Comparison of ENCODE assay signal across 14 cellular contexts in genomic region chr10:70693619-70694286, GRCh38. TPM values are rescaled to one million over a fixed set of nuclear protein-coding genes. Genes with fewer than 3 reads are reported as not detected.
DNase-seq lines count a peak whose midpoint lies in the region; ATAC-seq, FAIRE-seq and TF ChIP-seq lines count a peak whose summit lies in the region.
"Had no signal": no experiment of that assay in that cellular context is flagged by ENCODE, and none has a peak within 500 bp of the region (broad histone marks: within the 10 kb centered on the region; RNA-seq: fewer than 3 reads in every experiment).

No MANE protein-coding gene starts in this region.

- H4K20me1 ChIP-seq in astrocyte (ENCODE audit: insufficient read depth, low read length) = peaks cover 29% of the 10 kb centered on the region
- no peaks in the 10 kb centered on the region for H4K20me1 ChIP-seq in smooth muscle cell (ENCODE audit: low read depth)

- H3K4me2 ChIP-seq in astrocyte (ENCODE audit: low read length) (peak overlapping the region; percentile 48), smooth muscle cell (peak overlapping the region; percentile 33)

- DNase-seq in ELR (ENCODE audit: low read depth) (peak; percentile 34), astrocyte (ENCODE audit: low read depth) (peak; percentile 86), heart right ventricle (peak; percentile 39 to 44), smooth muscle cell (lab: John Stamatoyannopoulos, UW; ENCODE audit: unreplicated experiment) (no peak), HK-2 (ENCODE audit: unreplicated experiment) (no peak), GM12891 (ENCODE audit: insufficient read length, low spot score) (no peak), NCI-H2196 treated with DMSO at 0.1 percent for 48 hours (lab: John Stamatoyannopoulos, UW; ENCODE audit: unreplicated experiment) (no peak), COR-L47 (lab: John Stamatoyannopoulos, UW) (no peak)
- DNase-seq: activated CD4-positive, alpha-beta T cell treated with anti-CD3 and anti-CD28 coated beads for 4 hours; cerebellar nuclear complex; esophagus squamous epithelium; NCI-H774 had no signal

- H3K4me1 ChIP-seq in astrocyte (ENCODE audit: insufficient read depth, low read length) (peaks cover 26% of the 10 kb centered on the region), heart right ventricle (peaks cover 0 to 11% (median 0%) of the 10 kb centered on the region in 9 donors), smooth muscle cell (ENCODE audit: low read depth) (no peaks in the 10 kb centered on the region)

- H2AFZ ChIP-seq in astrocyte (ENCODE audit: low read depth, low read length) (no peak overlapping the region), smooth muscle cell (ENCODE audit: low read depth) (no peak overlapping the region)

- ATAC-seq in heart right ventricle = peak in 7 of 8 donors; percentile 22 to 76 (median 53)
- ATAC-seq: activated T-helper 17 cell treated with anti-CD3 and anti-CD28 coated beads, Interleukin-2, amount 50 U/mL, for 72 hours; stimulated activated effector memory CD8-positive, alpha-beta T cell treated with anti-CD3 and anti-CD28 coated beads, Interleukin-12 subunit alpha, Interleukin-12 subunit beta, amount 100 ng/mL, for 72 hours had no signal

- 68 to 77% methylated on average over 17 of the region's 17 CpGs for WGBS in heart right ventricle, 2 donors
- WGBS in smooth muscle cell (ENCODE audit: low lambda C conversion rate) = 52% methylated on average over 17 of the region's 17 CpGs

- intact Hi-C loops in heart right ventricle (cut with DNase I) = no loop called here

- H3K27me3 Mint-ChIP-seq in astrocyte (ENCODE audit: low read depth, unreplicated experiment) = peaks cover 20% of the 10 kb centered on the region
- H3K27me3 Mint-ChIP-seq: activated T-helper 17 cell treated with anti-CD3 and anti-CD28 coated beads, Interleukin-2, amount 50 U/mL, for 72 hours had no signal

- no peak overlapping the region for H3K4me3 Mint-ChIP-seq in astrocyte (ENCODE audit: unreplicated experiment)
- H3K4me3 Mint-ChIP-seq: activated T-helper 17 cell treated with anti-CD3 and anti-CD28 coated beads, Interleukin-2, amount 50 U/mL, for 72 hours; stimulated activated effector memory CD8-positive, alpha-beta T cell treated with anti-CD3 and anti-CD28 coated beads, Interleukin-12 subunit alpha, Interleukin-12 subunit beta, amount 100 ng/mL, for 72 hours had no signal

- H3K27ac Mint-ChIP-seq in astrocyte (ENCODE audit: unreplicated experiment) = no peak overlapping the region
- H3K27ac Mint-ChIP-seq: activated T-helper 17 cell treated with anti-CD3 and anti-CD28 coated beads, Interleukin-2, amount 50 U/mL, for 72 hours; stimulated activated effector memory CD8-positive, alpha-beta T cell treated with anti-CD3 and anti-CD28 coated beads, Interleukin-12 subunit alpha, Interleukin-12 subunit beta, amount 100 ng/mL, for 72 hours had no signal

- H3K9me3 ChIP-seq in astrocyte (ENCODE audit: insufficient read depth, low read depth, low read length) = no peaks in the 10 kb centered on the region
- H3K9me3 ChIP-seq in heart right ventricle = no peaks in the 10 kb centered on the region
- no peaks in the 10 kb centered on the region for H3K9me3 ChIP-seq in smooth muscle cell (replicated peaks; ENCODE audit: low read depth)
- H3K9me3 ChIP-seq: esophagus squamous epithelium had no signal

- no peaks in the 10 kb centered on the region for H3K36me3 ChIP-seq in astrocyte (ENCODE audit: insufficient read depth, low read length)
- no peaks in the 10 kb centered on the region for H3K36me3 ChIP-seq in heart right ventricle
- no peaks in the 10 kb centered on the region for H3K36me3 ChIP-seq in smooth muscle cell (ENCODE audit: low read depth)
- H3K36me3 ChIP-seq: esophagus squamous epithelium had no signal

- no peaks in the 10 kb centered on the region for H3K9me3 Mint-ChIP-seq in astrocyte (ENCODE audit: unreplicated experiment)
- H3K9me3 Mint-ChIP-seq: activated T-helper 17 cell treated with anti-CD3 and anti-CD28 coated beads, Interleukin-2, amount 50 U/mL, for 72 hours; stimulated activated effector memory CD8-positive, alpha-beta T cell treated with anti-CD3 and anti-CD28 coated beads, Interleukin-12 subunit alpha, Interleukin-12 subunit beta, amount 100 ng/mL, for 72 hours had no signal

- H3K4me1 Mint-ChIP-seq in astrocyte (ENCODE audit: low read depth, unreplicated experiment) = no peaks in the 10 kb centered on the region
- H3K4me1 Mint-ChIP-seq: activated T-helper 17 cell treated with anti-CD3 and anti-CD28 coated beads, Interleukin-2, amount 50 U/mL, for 72 hours had no signal

- TF ChIP-seq CTCF in astrocyte (IDR thresholded peaks at IDR 0.05; ENCODE audit: insufficient read depth, low read depth, low read length) (no peak), heart right ventricle (IDR thresholded peaks at IDR 0.05) (no peak), smooth muscle cell (IDR thresholded peaks at IDR 0.05; ENCODE audit: borderline replicate concordance, insufficient read depth, poor library complexity, severe bottlenecking) (no peak)

- H3K27me3 ChIP-seq in astrocyte (ENCODE audit: insufficient read depth, low read length) (no peaks in the 10 kb centered on the region), heart right ventricle (no peaks in the 10 kb centered on the region), smooth muscle cell (ENCODE audit: low read depth) (no peaks in the 10 kb centered on the region)
- H3K27me3 ChIP-seq: esophagus squamous epithelium had no signal

- no peak overlapping the region for H3K9ac ChIP-seq in astrocyte (ENCODE audit: low read length)
- no peak overlapping the region for H3K9ac ChIP-seq in smooth muscle cell (ENCODE audit: low read depth)

- FAIRE-seq in astrocyte (lab: Jason Lieb, UNC) (no peak), GM12891 (lab: Jason Lieb, UNC) (no peak)

- no peaks in the 10 kb centered on the region for H3F3A ChIP-seq in smooth muscle cell (ENCODE audit: low read depth)

- peaks cover 9% of the 10 kb centered on the region for H3K79me2 ChIP-seq in astrocyte (ENCODE audit: insufficient read depth, low read length)
- no peaks in the 10 kb centered on the region for H3K79me2 ChIP-seq in smooth muscle cell (ENCODE audit: low read depth)

- H3K27ac ChIP-seq in astrocyte (ENCODE audit: low read depth, low read length) (peak overlapping the region; percentile 9), heart right ventricle (no peak overlapping the region), smooth muscle cell (ENCODE audit: low read depth) (peak overlapping the region; percentile 80)

- H3K36me3 Mint-ChIP-seq in astrocyte (ENCODE audit: low read depth, unreplicated experiment) = peaks cover 28% of the 10 kb centered on the region
- H3K36me3 Mint-ChIP-seq: stimulated activated effector memory CD8-positive, alpha-beta T cell treated with anti-CD3 and anti-CD28 coated beads, Interleukin-12 subunit alpha, Interleukin-12 subunit beta, amount 100 ng/mL, for 72 hours had no signal

- no peak for TF ChIP-seq POLR2A in GM12891 (IDR thresholded peaks at IDR 0.05; ENCODE audit: low read depth, low read length)

- no peak overlapping the region for H3K4me3 ChIP-seq in astrocyte (ENCODE audit: insufficient read depth, low read depth, low read length)
- no peak overlapping the region for H3K4me3 ChIP-seq in heart right ventricle
- no peak overlapping the region for H3K4me3 ChIP-seq in smooth muscle cell
- H3K4me3 ChIP-seq: esophagus squamous epithelium had no signal

TF ChIP-seq in GM12891, 5 proteins besides CTCF, POLR2A, EP300 and RAD21:
- TF ChIP-seq POU2F2 (IDR thresholded peaks at IDR 0.05; ENCODE audit: low read depth, low read length) (no peak), TAF1 (IDR thresholded peaks at IDR 0.05; ENCODE audit: low read depth, low read length) (no peak), PAX5 (IDR thresholded peaks at IDR 0.05; ENCODE audit: insufficient read depth, low read length, severe bottlenecking) (no peak), POLR2AphosphoS5 (IDR thresholded peaks at IDR 0.05; ENCODE audit: low read depth, low read length) (no peak), SPI1 (IDR thresholded peaks at IDR 0.05; ENCODE audit: low read depth, low read length) (no peak)
TF ChIP-seq in GM12891: peak in this region for 0.

RNA-seq across cellular contexts. Expression of gene ADAMTS14, which starts 21.4 kb away (rescaled TPM):
- total RNA-seq in astrocyte (19.4 and 30.2 TPM in 2 replicates), heart right ventricle (1 to 10 TPM in 3 of 10 donors, under 1 TPM in 7; 0.08 to 1.4 (median 0.59) TPM), smooth muscle cell (5.5 and 6.3 TPM in 2 replicates)
- polyA plus RNA-seq in heart right ventricle (under 1 TPM; 0.13 to 0.66 TPM), smooth muscle cell (10.1 and 12.0 TPM in 2 replicates)
- 0.06 TPM for polyA plus RNA-seq in GM12891 (2012; ENCODE audit: low read depth, missing spikeins)

Comparison
In these comparisons a context has a peak if more than half of its experiments do, and no peak if none do; other contexts are left out.
1. DNase-seq: peak in ELR (single experiment), astrocyte (single experiment) and heart right ventricle (2 of 2); none in smooth muscle cell (single experiment), HK-2 (single experiment), GM12891 (single experiment), NCI-H2196 treated with DMSO at 0.1 percent for 48 hours (single experiment) and COR-L47 (single experiment).
2. H3K27ac ChIP-seq: peak in astrocyte (single experiment) and smooth muscle cell (single experiment); none in heart right ventricle (0 of 10).